In the genomic region with DNA sequence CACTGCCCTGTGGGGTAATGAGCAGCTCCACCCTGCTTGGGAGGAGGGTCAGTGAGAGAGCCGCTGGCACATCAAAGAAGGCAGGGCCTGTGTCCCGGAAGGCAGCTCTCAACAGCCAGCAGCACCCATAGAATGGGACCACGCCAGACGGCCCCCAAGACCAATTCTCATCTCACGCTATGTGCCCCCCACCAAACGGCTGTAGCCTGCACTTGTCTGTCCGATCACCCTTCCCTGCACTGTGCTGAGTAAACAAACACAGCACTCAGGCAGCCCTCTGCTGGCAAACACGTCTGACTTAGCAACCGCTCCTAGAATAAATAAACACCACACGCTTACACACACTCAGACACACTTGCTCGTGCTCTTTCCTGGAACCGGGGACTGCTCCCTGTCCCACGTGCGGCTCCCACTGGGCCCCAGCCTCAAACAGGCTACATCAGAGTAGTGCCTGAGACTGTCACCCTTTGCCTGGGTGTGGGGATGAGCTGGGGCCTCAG, we compare ENCODE assay signal across 8 cellular contexts. TPM values are rescaled to one million over a fixed set of nuclear protein-coding genes. Genes with fewer than 3 reads are reported as not detected.
DNase-seq lines count a peak whose midpoint lies in the region; ATAC-seq and TF ChIP-seq lines count a peak whose summit lies in the region.

No MANE protein-coding gene starts in this region.

- H3K9me3 Mint-ChIP-seq in activated CD4-positive, alpha-beta memory T cell treated with anti-CD3 and anti-CD28 coated beads for 36 hours, result no peaks in the 10 kb centered on the region

- no peaks in the 10 kb centered on the region for H3K36me3 Mint-ChIP-seq in activated CD4-positive, alpha-beta memory T cell treated with anti-CD3 and anti-CD28 coated beads for 36 hours

- TF ChIP-seq POLR2A in heart left ventricle (IDR thresholded peaks at IDR 0.05), result no peak

- no peaks in the 10 kb centered on the region for H3K9me3 ChIP-seq in heart left ventricle

- intact Hi-C loops in heart left ventricle (cut with DNase I), result loop anchor here in 1 of 10 donors (1.0 kb wide), 1 partner anchor 22 kb away; no protein-coding TSS in a partner anchor
- intact Hi-C loops in activated CD4-positive, alpha-beta memory T cell treated with anti-CD3 and anti-CD28 coated beads for 36 hours (cut with micrococcal nuclease), result no loop called here

- POLR2A ChIA-PET in activated CD4-positive, alpha-beta memory T cell treated with anti-CD3 and anti-CD28 coated beads for 36 hours (lab: Charles Lee), result no interaction called here

- H3K4me3 ChIP-seq in heart left ventricle, result no peak overlapping the region
- no peak overlapping the region for H3K4me3 ChIP-seq in retinal pigment epithelial cell (ENCODE audit: low read length)

- TF ChIP-seq CTCF in heart left ventricle (IDR thresholded peaks at IDR 0.05) (peak in 6 of 12 donors; percentile 6 to 41 (median 20)), retinal pigment epithelial cell (conservative IDR thresholded peaks at IDR 0.05; ENCODE audit: low read depth, low read length) (peak; percentile 41)

- no peak overlapping the region for H3K27ac Mint-ChIP-seq in activated CD4-positive, alpha-beta memory T cell treated with anti-CD3 and anti-CD28 coated beads for 36 hours

- peak; percentile 66 for DNase-seq in NCI-H2107 treated with DMSO at 0.1 percent for 48 hours (lab: John Stamatoyannopoulos, UW; ENCODE audit: unreplicated experiment)
- no peak for DNase-seq in NCI-H2107 (lab: John Stamatoyannopoulos, UW)
- DNase-seq in SHP77 treated with DMSO at 0.1 percent for 48 hours (lab: John Stamatoyannopoulos, UW), result peak; percentile 79
- DNase-seq in heart left ventricle, result peak in 4 of 5 donors; percentile 48 to 82 (median 68)
- peak; percentile 81 for DNase-seq in retinal pigment epithelial cell (ENCODE audit: low read depth)
- DNase-seq in stimulated activated naive CD4-positive, alpha-beta T cell (lab: John Stamatoyannopoulos, UW), result no peak
- no peak for DNase-seq in activated CD4-positive, alpha-beta memory T cell treated with anti-CD3 and anti-CD28 coated beads for 36 hours
- no peak for DNase-seq in superior temporal gyrus (ENCODE audit: extremely low spot score)

- H3K27me3 ChIP-seq in heart left ventricle, result no peaks in the 10 kb centered on the region

- no peak overlapping the region for H3K4me3 Mint-ChIP-seq in activated CD4-positive, alpha-beta memory T cell treated with anti-CD3 and anti-CD28 coated beads for 36 hours

- H3K27me3 Mint-ChIP-seq in activated CD4-positive, alpha-beta memory T cell treated with anti-CD3 and anti-CD28 coated beads for 36 hours, result no peaks in the 10 kb centered on the region

- no peaks in the 10 kb centered on the region for H3K4me1 Mint-ChIP-seq in activated CD4-positive, alpha-beta memory T cell treated with anti-CD3 and anti-CD28 coated beads for 36 hours (ENCODE audit: low read depth)

- H3K36me3 ChIP-seq in heart left ventricle, result no peaks in the 10 kb centered on the region

- WGBS in heart left ventricle, 4 donors, result 23 to 34% (median 31%) methylated on average over 14 of the region's 14 CpGs

- peak overlapping the region; percentile 60 to 89 (median 80) for H3K27ac ChIP-seq in heart left ventricle

- peaks cover 3 to 59% (median 44%) of the 10 kb centered on the region in 12 donors for H3K4me1 ChIP-seq in heart left ventricle

- CTCF ChIA-PET in activated CD4-positive, alpha-beta memory T cell treated with anti-CD3 and anti-CD28 coated beads for 36 hours (lab: Charles Lee), result no interaction called here

- ATAC-seq in heart left ventricle, result peak; percentile 64 to 79 (median 76)

RNA-seq across cellular contexts. Expression of a gene that starts 53.2 kb away (rescaled TPM):
- 10 to 100 TPM in 2 of 9 donors, 1 to 10 TPM in 7; 5.0 to 51.5 (median 7.4) TPM for total RNA-seq in heart left ventricle
- polyA plus RNA-seq in heart left ventricle, result 1 to 10 TPM; 1.2 to 2.1 TPM
- total RNA-seq in activated CD4-positive, alpha-beta memory T cell treated with anti-CD3 and anti-CD28 coated beads for 36 hours, result 1 to 10 TPM; 2.5 to 2.7 TPM

Comparison
In these comparisons a context has a peak if more than half of its experiments do, and no peak if none do; other contexts are left out.
1. DNase-seq: peak in NCI-H2107 treated with DMSO at 0.1 percent for 48 hours (single experiment), SHP77 treated with DMSO at 0.1 percent for 48 hours (single experiment), heart left ventricle (4 of 5) and retinal pigment epithelial cell (single experiment); none in NCI-H2107 (single experiment), stimulated activated naive CD4-positive, alpha-beta T cell (0 of 6), activated CD4-positive, alpha-beta memory T cell treated with anti-CD3 and anti-CD28 coated beads for 36 hours (single experiment) and superior temporal gyrus (single experiment).